Comparison of ENCODE assay signal across 1 cellular context in the genomic region with DNA sequence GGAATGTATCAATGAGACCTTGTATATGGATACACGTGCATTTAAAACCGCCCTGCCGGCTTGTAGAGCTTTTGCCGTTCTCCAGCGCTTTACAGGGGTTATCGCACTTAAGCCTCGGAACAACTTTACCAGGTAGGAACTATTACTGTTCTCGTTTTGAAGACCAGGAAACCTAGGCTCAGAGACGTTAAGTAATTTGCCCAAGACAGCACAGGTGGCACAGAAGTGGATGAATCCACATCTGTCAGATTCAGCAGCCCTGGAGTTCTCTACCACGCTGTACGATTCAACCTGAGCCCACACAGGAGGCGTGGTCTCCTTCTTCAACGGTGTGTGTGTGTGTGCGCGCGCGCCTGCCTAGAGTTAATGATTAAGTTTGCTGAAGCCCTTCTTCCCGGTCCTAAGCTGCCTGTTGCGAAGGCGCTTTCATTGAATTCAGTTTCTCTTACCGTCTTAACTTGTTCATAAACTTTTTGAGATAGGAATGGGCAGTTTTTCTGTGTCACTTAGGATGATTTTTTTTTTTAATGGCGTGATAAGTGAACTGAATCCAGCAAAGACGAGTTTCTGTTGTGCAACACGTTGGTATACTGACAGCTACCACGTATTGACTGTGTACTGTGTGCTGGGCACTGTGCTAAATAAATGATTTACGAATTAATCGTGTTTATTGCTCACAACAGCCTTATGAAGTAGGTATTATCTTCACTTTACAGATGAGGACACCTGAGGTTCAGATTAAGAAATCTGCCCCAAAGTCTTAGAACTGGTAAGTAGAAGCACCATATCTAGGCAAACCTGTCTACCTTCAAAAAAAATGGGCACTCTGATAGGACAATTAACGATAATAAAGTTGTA.
TF ChIP-seq lines count a peak whose summit lies in the region.

No MANE protein-coding gene starts in this region.

TF ChIP-seq in K562, 482 proteins besides CTCF, POLR2A, EP300 and RAD21 (continued from another document and continues in another):
- TF ChIP-seq, protein P1, sequence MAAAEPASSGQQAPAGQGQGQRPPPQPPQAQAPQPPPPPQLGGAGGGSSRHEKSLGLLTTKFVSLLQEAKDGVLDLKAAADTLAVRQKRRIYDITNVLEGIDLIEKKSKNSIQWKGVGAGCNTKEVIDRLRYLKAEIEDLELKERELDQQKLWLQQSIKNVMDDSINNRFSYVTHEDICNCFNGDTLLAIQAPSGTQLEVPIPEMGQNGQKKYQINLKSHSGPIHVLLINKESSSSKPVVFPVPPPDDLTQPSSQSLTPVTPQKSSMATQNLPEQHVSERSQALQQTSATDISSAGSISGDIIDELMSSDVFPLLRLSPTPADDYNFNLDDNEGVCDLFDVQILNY (CRISPR knock-in tag; IDR thresholded peaks at IDR 0.05): no peak
- TF ChIP-seq MAFF (IDR thresholded peaks at IDR 0.05; ENCODE audit: low read length) (no peak), ARID1B (IDR thresholded peaks at IDR 0.05) (no peak), SMC3 (conservative IDR thresholded peaks at IDR 0.05; ENCODE audit: insufficient read depth, low read depth, low read length) (no peak), SRF (CRISPR knock-in tag; IDR thresholded peaks at IDR 0.05) (no peak), ARNT (IDR thresholded peaks at IDR 0.05) (0 out of 4 replicates have a peak, but pooled peaks of 1 of the 2 experiments have one; percentile 10), SNRNP70 (optimal IDR thresholded peaks at IDR 0.05; ENCODE audit: low read depth, low read length) (no peak), ZEB2 (IDR thresholded peaks at IDR 0.05) (no peak), MECOM (CRISPR knock-in tag; IDR thresholded peaks at IDR 0.05) (no peak), TARDBP (IDR thresholded peaks at IDR 0.05) (no peak), SNIP1 (IDR thresholded peaks at IDR 0.05; ENCODE audit: low read depth) (peak; percentile 10; the same call in 1 of the 2 replicates), ATF1 (CRISPR knock-in tag; IDR thresholded peaks at IDR 0.05) (no peak), ATF1 (tag; IDR thresholded peaks at IDR 0.05) (no peak), NFATC3 (IDR thresholded peaks at IDR 0.05) (0 out of 2 replicates have a peak, but pooled peaks have one; percentile 50)
- TF ChIP-seq, protein P2, sequence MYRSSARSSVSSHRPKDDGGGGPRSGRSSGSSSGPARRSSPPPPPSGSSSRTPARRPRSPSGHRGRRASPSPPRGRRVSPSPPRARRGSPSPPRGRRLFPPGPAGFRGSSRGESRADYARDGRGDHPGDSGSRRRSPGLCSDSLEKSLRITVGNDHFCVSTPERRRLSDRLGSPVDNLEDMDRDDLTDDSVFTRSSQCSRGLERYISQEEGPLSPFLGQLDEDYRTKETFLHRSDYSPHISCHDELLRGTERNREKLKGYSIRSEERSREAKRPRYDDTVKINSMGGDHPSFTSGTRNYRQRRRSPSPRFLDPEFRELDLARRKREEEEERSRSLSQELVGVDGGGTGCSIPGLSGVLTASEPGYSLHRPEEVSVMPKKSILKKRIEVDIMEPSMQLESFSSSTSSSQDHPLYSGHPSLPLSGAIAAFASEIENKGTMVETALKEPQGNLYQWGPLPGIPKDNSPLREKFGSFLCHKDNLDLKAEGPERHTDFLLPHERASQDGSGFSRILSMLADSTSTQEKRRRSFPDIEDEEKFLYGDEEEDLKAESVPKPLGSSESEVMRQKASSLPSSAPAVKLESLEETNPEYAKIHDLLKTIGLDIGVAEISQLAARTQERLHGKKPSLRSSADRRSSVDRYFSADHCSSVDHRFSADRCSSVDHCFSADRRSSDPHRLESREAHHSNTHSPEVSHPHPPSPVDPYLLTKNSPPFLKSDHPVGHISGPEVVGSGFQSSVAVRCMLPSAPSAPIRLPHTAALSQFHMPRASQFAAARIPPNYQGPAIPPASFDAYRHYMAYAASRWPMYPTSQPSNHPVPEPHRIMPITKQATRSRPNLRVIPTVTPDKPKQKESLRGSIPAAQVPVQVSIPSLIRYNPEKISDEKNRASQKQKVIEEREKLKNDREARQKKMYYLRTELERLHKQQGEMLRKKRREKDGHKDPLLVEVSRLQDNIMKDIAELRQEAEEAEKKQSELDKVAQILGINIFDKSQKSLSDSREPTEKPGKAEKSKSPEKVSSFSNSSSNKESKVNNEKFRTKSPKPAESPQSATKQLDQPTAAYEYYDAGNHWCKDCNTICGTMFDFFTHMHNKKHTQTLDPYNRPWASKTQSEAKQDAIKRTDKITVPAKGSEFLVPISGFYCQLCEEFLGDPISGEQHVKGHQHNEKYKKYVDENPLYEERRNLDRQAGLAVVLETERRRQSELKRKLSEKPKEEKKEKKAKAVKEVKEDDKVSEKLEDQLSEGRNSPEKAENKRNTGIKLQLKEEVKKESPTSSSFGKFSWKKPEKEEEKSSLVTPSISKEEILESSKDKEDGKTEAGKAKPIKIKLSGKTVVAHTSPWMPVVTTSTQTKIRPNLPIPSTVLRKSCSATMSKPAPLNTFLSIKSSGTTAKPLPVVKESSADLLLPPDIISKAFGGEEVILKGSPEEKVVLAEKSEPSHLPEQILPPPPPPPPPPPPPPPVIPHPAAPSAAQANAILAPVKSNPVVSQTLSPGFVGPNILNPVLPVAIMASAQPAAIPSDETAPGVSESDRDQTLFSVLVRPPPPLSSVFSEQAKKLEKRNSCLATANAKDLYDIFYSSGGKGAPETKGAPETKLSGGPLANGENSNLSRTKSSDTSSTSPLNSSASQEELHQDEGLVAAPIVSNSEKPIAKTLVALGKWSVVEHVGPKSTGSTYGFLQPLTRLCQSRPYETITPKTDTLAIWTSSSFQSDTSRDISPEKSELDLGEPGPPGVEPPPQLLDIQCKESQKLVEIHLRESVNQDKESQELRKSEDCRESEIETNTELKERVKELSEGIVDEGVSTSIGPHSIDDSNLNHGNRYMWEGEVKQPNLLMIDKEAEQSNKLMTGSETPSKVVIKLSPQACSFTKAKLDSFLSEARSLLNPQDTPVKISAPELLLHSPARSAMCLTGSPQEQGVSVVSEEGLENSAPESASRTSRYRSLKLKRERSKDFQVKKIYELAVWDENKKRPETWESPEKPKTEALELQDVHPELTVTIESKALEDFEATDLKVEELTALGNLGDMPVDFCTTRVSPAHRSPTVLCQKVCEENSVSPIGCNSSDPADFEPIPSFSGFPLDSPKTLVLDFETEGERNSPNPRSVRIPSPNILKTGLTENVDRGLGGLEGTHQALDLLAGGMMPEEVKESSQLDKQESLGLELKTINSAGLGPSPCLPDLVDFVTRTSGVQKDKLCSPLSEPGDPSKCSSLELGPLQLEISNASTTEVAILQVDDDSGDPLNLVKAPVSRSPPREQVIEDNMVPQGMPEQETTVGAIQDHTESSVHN (IDR thresholded peaks at IDR 0.05; ENCODE audit: borderline replicate concordance in 1 of 2, low read depth in 1 of 2): no peak
- TF ChIP-seq, protein P3, sequence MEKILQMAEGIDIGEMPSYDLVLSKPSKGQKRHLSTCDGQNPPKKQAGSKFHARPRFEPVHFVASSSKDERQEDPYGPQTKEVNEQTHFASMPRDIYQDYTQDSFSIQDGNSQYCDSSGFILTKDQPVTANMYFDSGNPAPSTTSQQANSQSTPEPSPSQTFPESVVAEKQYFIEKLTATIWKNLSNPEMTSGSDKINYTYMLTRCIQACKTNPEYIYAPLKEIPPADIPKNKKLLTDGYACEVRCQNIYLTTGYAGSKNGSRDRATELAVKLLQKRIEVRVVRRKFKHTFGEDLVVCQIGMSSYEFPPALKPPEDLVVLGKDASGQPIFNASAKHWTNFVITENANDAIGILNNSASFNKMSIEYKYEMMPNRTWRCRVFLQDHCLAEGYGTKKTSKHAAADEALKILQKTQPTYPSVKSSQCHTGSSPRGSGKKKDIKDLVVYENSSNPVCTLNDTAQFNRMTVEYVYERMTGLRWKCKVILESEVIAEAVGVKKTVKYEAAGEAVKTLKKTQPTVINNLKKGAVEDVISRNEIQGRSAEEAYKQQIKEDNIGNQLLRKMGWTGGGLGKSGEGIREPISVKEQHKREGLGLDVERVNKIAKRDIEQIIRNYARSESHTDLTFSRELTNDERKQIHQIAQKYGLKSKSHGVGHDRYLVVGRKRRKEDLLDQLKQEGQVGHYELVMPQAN (IDR thresholded peaks at IDR 0.05; ENCODE audit: borderline replicate concordance): peak; percentile 81; the same call in 1 of the 2 replicates
- TF ChIP-seq, protein P4, sequence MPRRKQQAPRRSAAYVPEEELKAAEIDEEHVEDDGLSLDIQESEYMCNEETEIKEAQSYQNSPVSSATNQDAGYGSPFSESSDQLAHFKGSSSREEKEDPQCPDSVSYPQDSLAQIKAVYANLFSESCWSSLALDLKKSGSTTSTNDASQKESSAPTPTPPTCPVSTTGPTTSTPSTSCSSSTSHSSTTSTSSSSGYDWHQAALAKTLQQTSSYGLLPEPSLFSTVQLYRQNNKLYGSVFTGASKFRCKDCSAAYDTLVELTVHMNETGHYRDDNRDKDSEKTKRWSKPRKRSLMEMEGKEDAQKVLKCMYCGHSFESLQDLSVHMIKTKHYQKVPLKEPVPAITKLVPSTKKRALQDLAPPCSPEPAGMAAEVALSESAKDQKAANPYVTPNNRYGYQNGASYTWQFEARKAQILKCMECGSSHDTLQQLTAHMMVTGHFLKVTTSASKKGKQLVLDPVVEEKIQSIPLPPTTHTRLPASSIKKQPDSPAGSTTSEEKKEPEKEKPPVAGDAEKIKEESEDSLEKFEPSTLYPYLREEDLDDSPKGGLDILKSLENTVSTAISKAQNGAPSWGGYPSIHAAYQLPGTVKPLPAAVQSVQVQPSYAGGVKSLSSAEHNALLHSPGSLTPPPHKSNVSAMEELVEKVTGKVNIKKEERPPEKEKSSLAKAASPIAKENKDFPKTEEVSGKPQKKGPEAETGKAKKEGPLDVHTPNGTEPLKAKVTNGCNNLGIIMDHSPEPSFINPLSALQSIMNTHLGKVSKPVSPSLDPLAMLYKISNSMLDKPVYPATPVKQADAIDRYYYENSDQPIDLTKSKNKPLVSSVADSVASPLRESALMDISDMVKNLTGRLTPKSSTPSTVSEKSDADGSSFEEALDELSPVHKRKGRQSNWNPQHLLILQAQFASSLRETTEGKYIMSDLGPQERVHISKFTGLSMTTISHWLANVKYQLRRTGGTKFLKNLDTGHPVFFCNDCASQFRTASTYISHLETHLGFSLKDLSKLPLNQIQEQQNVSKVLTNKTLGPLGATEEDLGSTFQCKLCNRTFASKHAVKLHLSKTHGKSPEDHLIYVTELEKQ (CRISPR knock-in tag; IDR thresholded peaks at IDR 0.05): no peak
- TF ChIP-seq, protein P5, sequence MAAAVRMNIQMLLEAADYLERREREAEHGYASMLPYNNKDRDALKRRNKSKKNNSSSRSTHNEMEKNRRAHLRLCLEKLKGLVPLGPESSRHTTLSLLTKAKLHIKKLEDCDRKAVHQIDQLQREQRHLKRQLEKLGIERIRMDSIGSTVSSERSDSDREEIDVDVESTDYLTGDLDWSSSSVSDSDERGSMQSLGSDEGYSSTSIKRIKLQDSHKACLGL (CRISPR knock-in tag; IDR thresholded peaks at IDR 0.05; ENCODE audit: borderline replicate concordance, poor library complexity, severe bottlenecking): no peak
- TF ChIP-seq, protein P6, sequence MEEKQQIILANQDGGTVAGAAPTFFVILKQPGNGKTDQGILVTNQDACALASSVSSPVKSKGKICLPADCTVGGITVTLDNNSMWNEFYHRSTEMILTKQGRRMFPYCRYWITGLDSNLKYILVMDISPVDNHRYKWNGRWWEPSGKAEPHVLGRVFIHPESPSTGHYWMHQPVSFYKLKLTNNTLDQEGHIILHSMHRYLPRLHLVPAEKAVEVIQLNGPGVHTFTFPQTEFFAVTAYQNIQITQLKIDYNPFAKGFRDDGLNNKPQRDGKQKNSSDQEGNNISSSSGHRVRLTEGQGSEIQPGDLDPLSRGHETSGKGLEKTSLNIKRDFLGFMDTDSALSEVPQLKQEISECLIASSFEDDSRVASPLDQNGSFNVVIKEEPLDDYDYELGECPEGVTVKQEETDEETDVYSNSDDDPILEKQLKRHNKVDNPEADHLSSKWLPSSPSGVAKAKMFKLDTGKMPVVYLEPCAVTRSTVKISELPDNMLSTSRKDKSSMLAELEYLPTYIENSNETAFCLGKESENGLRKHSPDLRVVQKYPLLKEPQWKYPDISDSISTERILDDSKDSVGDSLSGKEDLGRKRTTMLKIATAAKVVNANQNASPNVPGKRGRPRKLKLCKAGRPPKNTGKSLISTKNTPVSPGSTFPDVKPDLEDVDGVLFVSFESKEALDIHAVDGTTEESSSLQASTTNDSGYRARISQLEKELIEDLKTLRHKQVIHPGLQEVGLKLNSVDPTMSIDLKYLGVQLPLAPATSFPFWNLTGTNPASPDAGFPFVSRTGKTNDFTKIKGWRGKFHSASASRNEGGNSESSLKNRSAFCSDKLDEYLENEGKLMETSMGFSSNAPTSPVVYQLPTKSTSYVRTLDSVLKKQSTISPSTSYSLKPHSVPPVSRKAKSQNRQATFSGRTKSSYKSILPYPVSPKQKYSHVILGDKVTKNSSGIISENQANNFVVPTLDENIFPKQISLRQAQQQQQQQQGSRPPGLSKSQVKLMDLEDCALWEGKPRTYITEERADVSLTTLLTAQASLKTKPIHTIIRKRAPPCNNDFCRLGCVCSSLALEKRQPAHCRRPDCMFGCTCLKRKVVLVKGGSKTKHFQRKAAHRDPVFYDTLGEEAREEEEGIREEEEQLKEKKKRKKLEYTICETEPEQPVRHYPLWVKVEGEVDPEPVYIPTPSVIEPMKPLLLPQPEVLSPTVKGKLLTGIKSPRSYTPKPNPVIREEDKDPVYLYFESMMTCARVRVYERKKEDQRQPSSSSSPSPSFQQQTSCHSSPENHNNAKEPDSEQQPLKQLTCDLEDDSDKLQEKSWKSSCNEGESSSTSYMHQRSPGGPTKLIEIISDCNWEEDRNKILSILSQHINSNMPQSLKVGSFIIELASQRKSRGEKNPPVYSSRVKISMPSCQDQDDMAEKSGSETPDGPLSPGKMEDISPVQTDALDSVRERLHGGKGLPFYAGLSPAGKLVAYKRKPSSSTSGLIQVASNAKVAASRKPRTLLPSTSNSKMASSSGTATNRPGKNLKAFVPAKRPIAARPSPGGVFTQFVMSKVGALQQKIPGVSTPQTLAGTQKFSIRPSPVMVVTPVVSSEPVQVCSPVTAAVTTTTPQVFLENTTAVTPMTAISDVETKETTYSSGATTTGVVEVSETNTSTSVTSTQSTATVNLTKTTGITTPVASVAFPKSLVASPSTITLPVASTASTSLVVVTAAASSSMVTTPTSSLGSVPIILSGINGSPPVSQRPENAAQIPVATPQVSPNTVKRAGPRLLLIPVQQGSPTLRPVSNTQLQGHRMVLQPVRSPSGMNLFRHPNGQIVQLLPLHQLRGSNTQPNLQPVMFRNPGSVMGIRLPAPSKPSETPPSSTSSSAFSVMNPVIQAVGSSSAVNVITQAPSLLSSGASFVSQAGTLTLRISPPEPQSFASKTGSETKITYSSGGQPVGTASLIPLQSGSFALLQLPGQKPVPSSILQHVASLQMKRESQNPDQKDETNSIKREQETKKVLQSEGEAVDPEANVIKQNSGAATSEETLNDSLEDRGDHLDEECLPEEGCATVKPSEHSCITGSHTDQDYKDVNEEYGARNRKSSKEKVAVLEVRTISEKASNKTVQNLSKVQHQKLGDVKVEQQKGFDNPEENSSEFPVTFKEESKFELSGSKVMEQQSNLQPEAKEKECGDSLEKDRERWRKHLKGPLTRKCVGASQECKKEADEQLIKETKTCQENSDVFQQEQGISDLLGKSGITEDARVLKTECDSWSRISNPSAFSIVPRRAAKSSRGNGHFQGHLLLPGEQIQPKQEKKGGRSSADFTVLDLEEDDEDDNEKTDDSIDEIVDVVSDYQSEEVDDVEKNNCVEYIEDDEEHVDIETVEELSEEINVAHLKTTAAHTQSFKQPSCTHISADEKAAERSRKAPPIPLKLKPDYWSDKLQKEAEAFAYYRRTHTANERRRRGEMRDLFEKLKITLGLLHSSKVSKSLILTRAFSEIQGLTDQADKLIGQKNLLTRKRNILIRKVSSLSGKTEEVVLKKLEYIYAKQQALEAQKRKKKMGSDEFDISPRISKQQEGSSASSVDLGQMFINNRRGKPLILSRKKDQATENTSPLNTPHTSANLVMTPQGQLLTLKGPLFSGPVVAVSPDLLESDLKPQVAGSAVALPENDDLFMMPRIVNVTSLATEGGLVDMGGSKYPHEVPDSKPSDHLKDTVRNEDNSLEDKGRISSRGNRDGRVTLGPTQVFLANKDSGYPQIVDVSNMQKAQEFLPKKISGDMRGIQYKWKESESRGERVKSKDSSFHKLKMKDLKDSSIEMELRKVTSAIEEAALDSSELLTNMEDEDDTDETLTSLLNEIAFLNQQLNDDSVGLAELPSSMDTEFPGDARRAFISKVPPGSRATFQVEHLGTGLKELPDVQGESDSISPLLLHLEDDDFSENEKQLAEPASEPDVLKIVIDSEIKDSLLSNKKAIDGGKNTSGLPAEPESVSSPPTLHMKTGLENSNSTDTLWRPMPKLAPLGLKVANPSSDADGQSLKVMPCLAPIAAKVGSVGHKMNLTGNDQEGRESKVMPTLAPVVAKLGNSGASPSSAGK (IDR thresholded peaks at IDR 0.05): no peak
